29 cellular contexts compared by ENCODE assay signal in the genomic region with DNA sequence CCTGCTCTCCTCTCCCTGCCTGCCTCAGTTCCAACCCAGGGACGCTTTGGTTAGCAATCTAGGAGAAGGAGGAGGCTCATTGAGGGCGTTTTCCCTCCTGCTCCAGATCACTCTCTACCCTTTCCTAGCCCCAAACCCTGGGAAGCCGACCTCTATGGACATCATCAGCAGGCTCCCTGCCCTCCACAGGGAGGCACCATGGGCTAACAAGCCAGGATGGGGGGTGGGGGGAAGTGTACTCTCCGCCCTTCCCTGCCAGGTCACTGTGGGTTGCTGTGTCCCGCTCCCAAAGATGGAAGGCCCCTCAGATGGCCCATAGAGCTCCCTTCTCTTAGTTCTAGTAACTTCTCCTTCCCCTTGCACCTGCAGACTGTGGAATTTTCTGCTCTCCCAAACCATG. TPM values are rescaled to one million over a fixed set of nuclear protein-coding genes. Genes with fewer than 3 reads are reported as not detected.
"Had no signal": no experiment of that assay in that cellular context is flagged by ENCODE, and none has a peak within 500 bp of the region (broad histone marks: within the 10 kb centered on the region; RNA-seq: fewer than 3 reads in every experiment).

No MANE protein-coding gene starts in this region.

- H3K9me3 ChIP-seq: SJCRH30 had no signal

- H3K4me1 Mint-ChIP-seq: activated CD4-positive, alpha-beta T cell treated with anti-CD3 and anti-CD28 coated beads for 36 hours had no signal

- H3K36me3 ChIP-seq: brain microvascular endothelial cell, SJCRH30 had no signal

- H3K36me3 Mint-ChIP-seq: activated naive CD4-positive, alpha-beta T cell treated with anti-CD3 and anti-CD28 coated beads, Interleukin-2, amount 50 U/mL, for 72 hours had no signal

- H3K4me3 ChIP-seq: SJCRH30, SK-N-MC had no signal

- DNase-seq: activated CD4-positive, alpha-beta T cell treated with anti-CD3 and anti-CD28 coated beads for 36 hours; activated CD4-positive, alpha-beta T cell treated with anti-CD3 and anti-CD28 coated beads, Interleukin-2, amount 10 ng/mL, durations not matched to agents 7 days and 5 days; activated CD4-positive, alpha-beta T cell treated with anti-CD3 and anti-CD28 coated beads, Interleukin-2, amount 50 U/mL, for 48 hours; activated CD8-positive, alpha-beta T cell treated with anti-CD3 and anti-CD28 coated beads, Interleukin-2, amount 10 ng/mL, durations not matched to agents 7 days and 5 days; activated gamma-delta T cell treated with Interleukin-2 at 50 U/mL for 16 hours; activated naive CD4-positive, alpha-beta T cell treated with anti-CD3 and anti-CD28 coated beads for 36 hours; activated T-cell treated with anti-CD3 and anti-CD28 coated beads, Interleukin-2, amount 50 U/mL, for 24 hours; amniotic stem cell; aorta; brain microvascular endothelial cell; central memory CD4-positive, alpha-beta T cell; MM.1S; MV-4-11; NCI-H1092; NCI-H1436 treated with DMSO at 0.1 percent for 48 hours; NCI-H1694 treated with DMSO at 0.1 percent for 48 hours; NCI-H2029; NCI-H345; NCI-H524 treated with DMSO at 0.1 percent for 48 hours; SHP77; SJCRH30; T1000 had no signal

- H3K27ac Mint-ChIP-seq: activated CD4-positive, alpha-beta T cell treated with anti-CD3 and anti-CD28 coated beads for 36 hours; activated CD4-positive, alpha-beta T cell treated with anti-CD3 and anti-CD28 coated beads, Interleukin-2, amount 10 ng/mL, durations not matched to agents 7 days and 5 days; activated CD8-positive, alpha-beta T cell treated with anti-CD3 and anti-CD28 coated beads, Interleukin-2, amount 10 ng/mL, durations not matched to agents 7 days and 5 days; activated naive CD4-positive, alpha-beta T cell treated with anti-CD3 and anti-CD28 coated beads for 36 hours; activated naive CD4-positive, alpha-beta T cell treated with anti-CD3 and anti-CD28 coated beads, Interleukin-2, amount 50 U/mL, for 72 hours; activated T-cell treated with anti-CD3 and anti-CD28 coated beads, Interleukin-2, amount 50 U/mL, for 24 hours had no signal

- ATAC-seq: activated CD4-positive, alpha-beta T cell treated with anti-CD3 and anti-CD28 coated beads for 36 hours; activated CD4-positive, CD25-positive, alpha-beta regulatory T cell treated with anti-CD3 and anti-CD28 coated beads, Interleukin-2, amount 50 U/mL, for 24 hours; activated CD8-positive, alpha-beta T cell treated with anti-CD3 and anti-CD28 coated beads, Interleukin-2, amount 10 ng/mL, durations not matched to agents 7 days and 5 days; activated naive CD4-positive, alpha-beta T cell treated with anti-CD3 and anti-CD28 coated beads, Interleukin-2, amount 50 U/mL, for 72 hours; Panc1 had no signal

- H3K27ac ChIP-seq: brain microvascular endothelial cell, SJCRH30, SK-N-MC had no signal

- H3K27me3 ChIP-seq: brain microvascular endothelial cell, SJCRH30 had no signal

- H3K9me3 Mint-ChIP-seq: activated CD4-positive, alpha-beta T cell treated with anti-CD3 and anti-CD28 coated beads, Interleukin-2, amount 10 ng/mL, durations not matched to agents 7 days and 5 days; activated naive CD4-positive, alpha-beta T cell treated with anti-CD3 and anti-CD28 coated beads for 36 hours; activated naive CD4-positive, alpha-beta T cell treated with anti-CD3 and anti-CD28 coated beads, Interleukin-2, amount 50 U/mL, for 72 hours; activated T-cell treated with anti-CD3 and anti-CD28 coated beads, Interleukin-2, amount 50 U/mL, for 24 hours had no signal

- H3K4me3 Mint-ChIP-seq: activated CD4-positive, alpha-beta T cell treated with anti-CD3 and anti-CD28 coated beads for 36 hours; activated CD4-positive, alpha-beta T cell treated with anti-CD3 and anti-CD28 coated beads, Interleukin-2, amount 10 ng/mL, durations not matched to agents 7 days and 5 days; activated CD8-positive, alpha-beta T cell treated with anti-CD3 and anti-CD28 coated beads, Interleukin-2, amount 10 ng/mL, durations not matched to agents 7 days and 5 days; activated naive CD4-positive, alpha-beta T cell treated with anti-CD3 and anti-CD28 coated beads for 36 hours; activated T-cell treated with anti-CD3 and anti-CD28 coated beads, Interleukin-2, amount 50 U/mL, for 24 hours had no signal

RNA-seq across cellular contexts. Expression of a gene that starts 35.7 kb away (rescaled TPM):
- total RNA-seq: activated CD4-positive, alpha-beta T cell treated with anti-CD3 and anti-CD28 coated beads for 36 hours; activated CD4-positive, alpha-beta T cell treated with anti-CD3 and anti-CD28 coated beads, Interleukin-2, amount 10 ng/mL, durations not matched to agents 7 days and 5 days; activated CD8-positive, alpha-beta T cell treated with anti-CD3 and anti-CD28 coated beads, Interleukin-2, amount 10 ng/mL, durations not matched to agents 7 days and 5 days; activated naive CD4-positive, alpha-beta T cell treated with anti-CD3 and anti-CD28 coated beads for 36 hours; activated naive CD4-positive, alpha-beta T cell treated with anti-CD3 and anti-CD28 coated beads, Interleukin-2, amount 50 U/mL, for 72 hours; RPMI7951; T-helper 1 cell treated with Interleukin-12 subunit alpha and Interleukin-12 subunit beta and Interleukin-4 antibody, amounts not matched to agents 30 ng/mL and 1 ng/mL, for 36 hours; T-helper 2 cell treated with Interferon-gamma antibody and Interleukin-4, amounts not matched to agents 100 ng/mL and 5 ng/mL, for 36 hours had no signal
